Comparison of ENCODE assay signal across 17 cellular contexts in genomic region chr7:41981046-41982040, GRCh38.
"Had no signal": no experiment of that assay in that cellular context is flagged by ENCODE, and none has a peak within 500 bp of the region (broad histone marks: within the 10 kb centered on the region; RNA-seq: fewer than 3 reads in every experiment).

No MANE protein-coding gene starts in this region.

- H3K4me3 ChIP-seq: prostate gland, tibial artery had no signal

- H3K27ac ChIP-seq: epithelial cell of prostate, prostate gland, tibial artery had no signal

- H3K27me3 ChIP-seq: tibial artery had no signal

- ATAC-seq: activated T-cell treated with anti-CD3 and anti-CD28 coated beads, Interleukin-2, amount 50 U/mL, for 72 hours; left colon; natural killer cell; stimulated activated memory B cell treated with anti-CD40 and anti-IgM and Interleukin-4, amounts not matched to agents 10 μg/mL and 1 μg/mL and 100 μg/mL, for 72 hours had no signal

- DNase-seq: activated CD4-positive, alpha-beta T cell treated with anti-CD3 and anti-CD28 coated beads, Interleukin-2, amount 10 ng/mL, durations not matched to agents 24 days and 14 days; activated CD4-positive, CD25-positive, alpha-beta regulatory T cell; activated CD8-positive, alpha-beta memory T cell treated with anti-CD3 and anti-CD28 coated beads, Interleukin-2, amount 50 U/mL, for 48 hours; activated gamma-delta T cell treated with Interleukin-2 at 50 U/mL for 16 hours; activated T-cell treated with anti-CD3 and anti-CD28 coated beads, Interleukin-2, amount 50 U/mL, for 72 hours; amniotic stem cell; cerebellar nuclear complex; effector memory CD4-positive, alpha-beta T cell; foreskin melanocyte; left colon; natural killer cell; stimulated activated CD4-positive, alpha-beta T cell treated with anti-CD3 and anti-CD28 coated beads, Interleukin-12 subunit alpha, Interleukin-12 subunit beta, amount 100 ng/mL, for 4 hours; tibial artery had no signal

- H3K36me3 Mint-ChIP-seq: activated naive CD8-positive, alpha-beta T cell; natural killer cell; stimulated activated memory B cell treated with anti-CD40 and anti-IgM and Interleukin-4, amounts not matched to agents 10 μg/mL and 1 μg/mL and 100 μg/mL, for 72 hours had no signal

- H3K9me3 ChIP-seq: prostate gland, tibial artery had no signal

- H3K27ac Mint-ChIP-seq: activated CD4-positive, alpha-beta T cell treated with anti-CD3 and anti-CD28 coated beads, Interleukin-2, amount 10 ng/mL, durations not matched to agents 24 days and 14 days; activated naive CD8-positive, alpha-beta T cell; activated T-cell treated with anti-CD3 and anti-CD28 coated beads, Interleukin-2, amount 50 U/mL, for 72 hours; natural killer cell; stimulated activated memory B cell treated with anti-CD40 and anti-IgM and Interleukin-4, amounts not matched to agents 10 μg/mL and 1 μg/mL and 100 μg/mL, for 72 hours had no signal

- H3K4me1 Mint-ChIP-seq: activated CD4-positive, alpha-beta T cell treated with anti-CD3 and anti-CD28 coated beads, Interleukin-2, amount 10 ng/mL, durations not matched to agents 24 days and 14 days; stimulated activated memory B cell treated with anti-CD40 and anti-IgM and Interleukin-4, amounts not matched to agents 10 μg/mL and 1 μg/mL and 100 μg/mL, for 72 hours had no signal

- H3K4me1 ChIP-seq: prostate gland had no signal

- H3K36me3 ChIP-seq: prostate gland had no signal

- H3K4me3 Mint-ChIP-seq: activated CD4-positive, alpha-beta T cell treated with anti-CD3 and anti-CD28 coated beads, Interleukin-2, amount 10 ng/mL, durations not matched to agents 24 days and 14 days; activated naive CD8-positive, alpha-beta T cell; activated T-cell treated with anti-CD3 and anti-CD28 coated beads, Interleukin-2, amount 50 U/mL, for 72 hours; natural killer cell; stimulated activated memory B cell treated with anti-CD40 and anti-IgM and Interleukin-4, amounts not matched to agents 10 μg/mL and 1 μg/mL and 100 μg/mL, for 72 hours had no signal

- H3K9me3 Mint-ChIP-seq: activated CD4-positive, alpha-beta T cell treated with anti-CD3 and anti-CD28 coated beads, Interleukin-2, amount 10 ng/mL, durations not matched to agents 24 days and 14 days; activated T-cell treated with anti-CD3 and anti-CD28 coated beads, Interleukin-2, amount 50 U/mL, for 72 hours; natural killer cell; stimulated activated memory B cell treated with anti-CD40 and anti-IgM and Interleukin-4, amounts not matched to agents 10 μg/mL and 1 μg/mL and 100 μg/mL, for 72 hours had no signal
